In genomic region chr17:42378597-42379594, GRCh38 we compare ENCODE assay signal across 8 cellular contexts. TPM values are rescaled to one million over a fixed set of nuclear protein-coding genes. Genes with fewer than 3 reads are reported as not detected.
A peak's percentile ranks its signal among the peaks of the same experiment; 100 is the strongest.
DNase-seq lines count a peak whose midpoint lies in the region; ATAC-seq, FAIRE-seq and TF ChIP-seq lines count a peak whose summit lies in the region.

No MANE protein-coding gene starts in this region.

- CTCF ChIA-PET in A673 (lab: Charles Lee) = no interaction called here

- H3K27ac ChIP-seq in A673 (ENCODE audit: low read depth, low read length, poor library complexity, severe bottlenecking) (peak overlapping the region; percentile 57), H9 (ENCODE audit: insufficient read length, low read depth, low read length) (peak overlapping the region; percentile 78)

- H3K18ac ChIP-seq in H9 (ENCODE audit: insufficient read length, low read depth, low read length) = no peak overlapping the region

- H3K23me2 ChIP-seq in H9 (ENCODE audit: insufficient read length, low read depth, low read length, poor library complexity, severe bottlenecking) = no peaks in the 10 kb centered on the region

- H3K79me1 ChIP-seq in H9 (ENCODE audit: insufficient read depth, low read depth, low read length, poor library complexity, severe bottlenecking) = peaks cover 2% of the 10 kb centered on the region

- no CpG with 5 or more reads among the region's 10 CpGs for WGBS in H9 (ENCODE audit: extremely low coverage, insufficient read length, low lambda C conversion rate)

- H2AFZ ChIP-seq in H9 (ENCODE audit: low read length) = no peak overlapping the region

- H3K27me3 ChIP-seq in A673 (replicated peaks; ENCODE audit: insufficient read depth, low read depth, low read length, poor library complexity) (no peaks in the 10 kb centered on the region), H9 (ENCODE audit: insufficient read depth, low read length) (no peaks in the 10 kb centered on the region), H7 (ENCODE audit: control insufficient read depth, insufficient read depth, low read length) (no peaks in the 10 kb centered on the region)

- H4K8ac ChIP-seq in H9 (replicated peaks; ENCODE audit: insufficient read length, low read depth, low read length) = no peak overlapping the region

- peak overlapping the region; percentile 30 for H3K4me3 ChIP-seq in A673 (ENCODE audit: low read depth, low read length, poor library complexity, severe bottlenecking)
- no peak overlapping the region for H3K4me3 ChIP-seq in H7 (ENCODE audit: insufficient read depth, low read depth, low read length)

- H2BK120ac ChIP-seq in H9 (ENCODE audit: low read depth, low read length, poor library complexity, severe bottlenecking) = no peak overlapping the region

- no peak overlapping the region for H2BK5ac ChIP-seq in H9 (ENCODE audit: insufficient read length, low read length)

- no peak overlapping the region for H3K23ac ChIP-seq in H9 (ENCODE audit: insufficient read length, low read depth, low read length)

- intact Hi-C loops in A673 (cut with micrococcal nuclease; ENCODE audit: unreplicated experiment) = no loop called here

- H3K36me3 Mint-ChIP-seq in H9 (ENCODE audit: insufficient read depth in 1 of 3, low read depth in 3 of 3) = peaks cover 4 to 18% (median 14%) of the 10 kb centered on the region in 3 experiments; a peak in 5 of 7 replicates
- H3K36me3 Mint-ChIP-seq in activated naive CD8-positive, alpha-beta T cell = peaks cover 7% of the 10 kb centered on the region
- peaks cover 23% of the 10 kb centered on the region for H3K36me3 Mint-ChIP-seq in stimulated activated memory B cell treated with anti-CD40 and anti-IgM and Interleukin-4, amounts not matched to agents 10 μg/mL and 1 μg/mL and 100 μg/mL, for 72 hours

- H3T11ph ChIP-seq in H9 (ENCODE audit: low read length) = no peak overlapping the region

- H3K56ac ChIP-seq in H9 (ENCODE audit: insufficient read length, low read depth, low read length) = no peak overlapping the region

- no peak overlapping the region for H4K91ac ChIP-seq in H9 (ENCODE audit: insufficient read length, low read depth, low read length)

- no peak for FAIRE-seq in H54 (lab: Jason Lieb, UNC)

- peaks cover 21% of the 10 kb centered on the region for H3K79me2 ChIP-seq in H9 (ENCODE audit: insufficient read depth, low read length)

- H3K36me3 ChIP-seq in A673 (ENCODE audit: insufficient read depth, low read length, poor library complexity, severe bottlenecking) = no peaks in the 10 kb centered on the region
- no peaks in the 10 kb centered on the region for H3K36me3 ChIP-seq in H7 (replicated peaks; ENCODE audit: control insufficient read depth, insufficient read depth, low read length)

- no peak for TF ChIP-seq CTCF in A673 (conservative IDR thresholded peaks at IDR 0.05; ENCODE audit: low read depth, low read length)
- no peak for TF ChIP-seq CTCF in H9 (conservative IDR thresholded peaks at IDR 0.05)

- H3K14ac ChIP-seq in H9 (ENCODE audit: insufficient read depth, low read length) = no peak overlapping the region

- DNase-seq in A673 (ENCODE audit: low spot score) (peak; percentile 11), H9 (no peak), hepatic stellate cell (ENCODE audit: low spot score) (peak; percentile 47), H54 (ENCODE audit: insufficient read length, low spot score) (no peak), occipital lobe (lab: John Stamatoyannopoulos, UW) (no peak), H7 (no peak)

- H3K4me3 Mint-ChIP-seq in H9 = peak overlapping the region in 1 of 2 experiments; percentile 60; a peak in 2 of 5 replicates
- peak overlapping the region; percentile 82 for H3K4me3 Mint-ChIP-seq in activated naive CD8-positive, alpha-beta T cell
- peak overlapping the region; percentile 76 for H3K4me3 Mint-ChIP-seq in stimulated activated memory B cell treated with anti-CD40 and anti-IgM and Interleukin-4, amounts not matched to agents 10 μg/mL and 1 μg/mL and 100 μg/mL, for 72 hours

- H2AK5ac ChIP-seq in H9 (ENCODE audit: insufficient read length, low read length) = no peak overlapping the region

- no peak overlapping the region for H2BK20ac ChIP-seq in H9 (ENCODE audit: low read depth, low read length, poor library complexity, severe bottlenecking)

- BruUV-seq in A673 (replicated peaks; lab: Mats Ljungman, UMichigan) = no TSS peak

- no peaks in the 10 kb centered on the region for H3K27me3 Mint-ChIP-seq in H9 (ENCODE audit: low read depth)
- no peaks in the 10 kb centered on the region for H3K27me3 Mint-ChIP-seq in activated naive CD8-positive, alpha-beta T cell
- H3K27me3 Mint-ChIP-seq in stimulated activated memory B cell treated with anti-CD40 and anti-IgM and Interleukin-4, amounts not matched to agents 10 μg/mL and 1 μg/mL and 100 μg/mL, for 72 hours = no peaks in the 10 kb centered on the region

- no peak for TF ChIP-seq POLR2A in H54 (IDR thresholded peaks at IDR 0.05; ENCODE audit: low read depth, low read length)

- no peak overlapping the region for H3K4ac ChIP-seq in H9 (ENCODE audit: low read depth, low read length)

- no peak overlapping the region for H2BK12ac ChIP-seq in H9 (ENCODE audit: insufficient read length, low read depth, low read length)

- H3K4me1 ChIP-seq in A673 (ENCODE audit: insufficient read depth, low read length, poor library complexity, severe bottlenecking) (peaks cover 11% of the 10 kb centered on the region), H9 (ENCODE audit: insufficient read depth, low read length) (peaks cover 5% of the 10 kb centered on the region)

- POLR2A ChIA-PET in A673 (lab: Charles Lee; ENCODE audit: low non-redundant PET) = no interaction called here

- no peak overlapping the region for H3K9ac ChIP-seq in H9 (ENCODE audit: extremely low read depth, insufficient read length, low read length)

- no peaks in the 10 kb centered on the region for H3K9me3 ChIP-seq in A673 (ENCODE audit: low read depth, low read length, poor library complexity, severe bottlenecking)
- no peaks in the 10 kb centered on the region for H3K9me3 ChIP-seq in H9 (ENCODE audit: control insufficient read depth, low read depth, low read length)

- no peaks in the 10 kb centered on the region for H3K9me3 Mint-ChIP-seq in H9
- H3K9me3 Mint-ChIP-seq in activated naive CD8-positive, alpha-beta T cell (ENCODE audit: low read depth) = no peaks in the 10 kb centered on the region
- no peaks in the 10 kb centered on the region for H3K9me3 Mint-ChIP-seq in stimulated activated memory B cell treated with anti-CD40 and anti-IgM and Interleukin-4, amounts not matched to agents 10 μg/mL and 1 μg/mL and 100 μg/mL, for 72 hours

- H2BK15ac ChIP-seq in H9 (ENCODE audit: low read depth, low read length) = no peak overlapping the region

- no peaks in the 10 kb centered on the region for H4K20me1 ChIP-seq in H9 (ENCODE audit: control insufficient read depth, insufficient read depth, insufficient read length)

- peaks cover 37 to 46% of the 10 kb centered on the region in 2 experiments for H3K4me1 Mint-ChIP-seq in H9
- H3K4me1 Mint-ChIP-seq in activated naive CD8-positive, alpha-beta T cell (ENCODE audit: low read depth) = peaks cover 68% of the 10 kb centered on the region
- H3K4me1 Mint-ChIP-seq in stimulated activated memory B cell treated with anti-CD40 and anti-IgM and Interleukin-4, amounts not matched to agents 10 μg/mL and 1 μg/mL and 100 μg/mL, for 72 hours = peaks cover 68% of the 10 kb centered on the region

- H3K4me2 ChIP-seq in H9 (ENCODE audit: insufficient read depth, insufficient read length, low read length) = peak overlapping the region; percentile 6

- H3K27ac Mint-ChIP-seq in H9 = peak overlapping the region; percentile 60 to 91 (median 81); a peak in 6 of 7 replicates
- peak overlapping the region; percentile 93 for H3K27ac Mint-ChIP-seq in activated naive CD8-positive, alpha-beta T cell
- peak overlapping the region; percentile 89 for H3K27ac Mint-ChIP-seq in stimulated activated memory B cell treated with anti-CD40 and anti-IgM and Interleukin-4, amounts not matched to agents 10 μg/mL and 1 μg/mL and 100 μg/mL, for 72 hours

- ATAC-seq in stimulated activated memory B cell treated with anti-CD40 and anti-IgM and Interleukin-4, amounts not matched to agents 10 μg/mL and 1 μg/mL and 100 μg/mL, for 72 hours = peak; percentile 82

- H4K5ac ChIP-seq in H9 (ENCODE audit: insufficient read length, low read depth, low read length) = no peak overlapping the region

RNA-seq across cellular contexts. Expression of gene STAT3, which starts 9.3 kb away (rescaled TPM):
- total RNA-seq in A673 (2021) (59.7 and 60.5 TPM in 2 replicates), H9 (2021) (82.1 and 83.2 TPM in 2 replicates), occipital lobe (25.1 TPM)
- total RNA-seq in H7 (2014; rRNA removed; shearing (Covaris generic)) = 54.6 and 101 TPM in 2 replicates

RNA-seq across cellular contexts. Expression of gene CAVIN1, which starts 44.2 kb away (rescaled TPM):
- total RNA-seq in A673 (2021) (16.6 and 19.9 TPM in 2 replicates), H9 (2021) (65.2 and 70.0 TPM in 2 replicates), occipital lobe (7.8 TPM)
- total RNA-seq in H7 (2014; rRNA removed; shearing (Covaris generic)) = 18.6 and 26.9 TPM in 2 replicates

Comparison
In these comparisons a context has a peak if more than half of its experiments do, and no peak if none do; other contexts are left out.
1. DNase-seq: peak in A673 (single experiment) and hepatic stellate cell (single experiment); none in H9 (single experiment), H54 (single experiment), occipital lobe (single experiment) and H7 (single experiment).
2. Peak in every context shown above with its lines, with median percentiles within 50 percentile points of each other: H3K27ac Mint-ChIP-seq.